1 cellular context compared by ENCODE assay signal in genomic region chr7:44638611-44639557, GRCh38.
TF ChIP-seq lines count a peak whose summit lies in the region.

No MANE protein-coding gene starts in this region.

TF ChIP-seq in K562, 482 proteins besides CTCF, POLR2A, EP300 and RAD21 (continued from another document):
- TF ChIP-seq ELK1 (CRISPR knock-in tag; IDR thresholded peaks at IDR 0.05) (no peak), ZNF324 (CRISPR knock-in tag; IDR thresholded peaks at IDR 0.05) (no peak), PCBP1 (IDR thresholded peaks at IDR 0.05; ENCODE audit: low read depth, low read length, poor library complexity, severe bottlenecking) (no peak), NFE2 (IDR thresholded peaks at IDR 0.05; ENCODE audit: low read depth) (peak; percentile 10; the same call in 1 of the 2 replicates), ZNF639 (CRISPR knock-in tag; conservative IDR thresholded peaks at IDR 0.05 in 1 of 2, IDR thresholded peaks at IDR 0.05 in 1 of 2) (no peak), IRF1 (CRISPR knock-in tag; IDR thresholded peaks at IDR 0.05; ENCODE audit: borderline replicate concordance) (no peak), E4F1 (CRISPR knock-in tag; IDR thresholded peaks at IDR 0.05; ENCODE audit: borderline replicate concordance) (no peak), TAF15 (IDR thresholded peaks at IDR 0.05; ENCODE audit: low read depth, low read length) (no peak), ETV6 (IDR thresholded peaks at IDR 0.05; ENCODE audit: borderline replicate concordance in 1 of 2, low read depth in 2 of 2, low read length in 1 of 2) (no peak), ETV6 (CRISPR knock-in tag; IDR thresholded peaks at IDR 0.05; ENCODE audit: borderline replicate concordance) (no peak), DEAF1 (CRISPR knock-in tag; IDR thresholded peaks at IDR 0.05) (no peak), THRAP3 (IDR thresholded peaks at IDR 0.05; ENCODE audit: borderline replicate concordance) (no peak), ZNF561 (CRISPR knock-in tag; conservative IDR thresholded peaks at IDR 0.05) (no peak), RBM39 (optimal IDR thresholded peaks at IDR 0.05; ENCODE audit: low read depth, low read length) (no peak), THAP12 (CRISPR knock-in tag; IDR thresholded peaks at IDR 0.05) (no peak), GABPA (tag; conservative IDR thresholded peaks at IDR 0.05; ENCODE audit: low read depth) (peak; percentile 76), NCOA2 (IDR thresholded peaks at IDR 0.05; ENCODE audit: partially characterized antibody in 2 of 2) (no peak), SLC30A9 (CRISPR knock-in tag; IDR thresholded peaks at IDR 0.05) (no peak), TRIM25 (IDR thresholded peaks at IDR 0.05; ENCODE audit: borderline replicate concordance) (no peak), MEF2A (IDR thresholded peaks at IDR 0.05; ENCODE audit: control insufficient read depth, low read depth, low read length) (no peak), PRPF4 (IDR thresholded peaks at IDR 0.05; ENCODE audit: insufficient read depth, low read depth, low read length, poor library complexity, severe bottlenecking) (no peak), ZBTB17 (CRISPR knock-in tag; IDR thresholded peaks at IDR 0.05) (no peak), CBFA2T2 (conservative IDR thresholded peaks at IDR 0.05) (peak; percentile 21; the same call in 1 of the 2 replicates), MCM5 (IDR thresholded peaks at IDR 0.05; ENCODE audit: low read depth) (no peak), ILF3 (IDR thresholded peaks at IDR 0.05; ENCODE audit: borderline replicate concordance) (no peak), ZNF184 (CRISPR knock-in tag; IDR thresholded peaks at IDR 0.05) (no peak), ARHGAP35 (IDR thresholded peaks at IDR 0.05; ENCODE audit: partially characterized antibody) (no peak), ZNF398 (CRISPR knock-in tag; IDR thresholded peaks at IDR 0.05) (no peak), ZNF140 (CRISPR knock-in tag; IDR thresholded peaks at IDR 0.05) (no peak), AFF1 (IDR thresholded peaks at IDR 0.05; ENCODE audit: low read depth in 1 of 2, partially characterized antibody in 2 of 2) (no peak), ZNF75A (CRISPR knock-in tag; IDR thresholded peaks at IDR 0.05) (no peak), ZNF354B (CRISPR knock-in tag; IDR thresholded peaks at IDR 0.05) (no peak), JUNB (CRISPR knock-in tag; conservative IDR thresholded peaks at IDR 0.05) (peak; percentile 62; the same call in 1 of the 2 replicates), ZNF449 (CRISPR knock-in tag; IDR thresholded peaks at IDR 0.05) (no peak), SMARCA5 (IDR thresholded peaks at IDR 0.05) (peak; percentile 89), TARDBP (IDR thresholded peaks at IDR 0.05) (no peak), CBX5 (IDR thresholded peaks at IDR 0.05; ENCODE audit: borderline replicate concordance, low read depth) (no peak)
